15 cellular contexts compared by ENCODE assay signal in genomic region chr12:101038289-101038871, GRCh38.
A peak's percentile ranks its signal among the peaks of the same experiment; 100 is the strongest.
DNase-seq lines count a peak whose midpoint lies in the region; ATAC-seq and TF ChIP-seq lines count a peak whose summit lies in the region.
"Had no signal": no experiment of that assay in that cellular context is flagged by ENCODE, and none has a peak within 500 bp of the region (broad histone marks: within the 10 kb centered on the region; RNA-seq: fewer than 3 reads in every experiment).

No MANE protein-coding gene starts in this region.

- no peak overlapping the region for H3K4me3 ChIP-seq in ovary
- H3K4me3 ChIP-seq: left ventricle myocardium inferior, SJCRH30 had no signal

- H3K36me3 ChIP-seq in ovary, result no peaks in the 10 kb centered on the region
- H3K36me3 ChIP-seq: left ventricle myocardium inferior, SJCRH30, WERI-Rb-1 had no signal

- H3K27ac ChIP-seq in foreskin keratinocyte, result no peak overlapping the region
- no peak overlapping the region for H3K27ac ChIP-seq in ovary
- H3K27ac ChIP-seq in caudate nucleus (ENCODE audit: low read depth, low read length), result no peak overlapping the region
- H3K27ac ChIP-seq: left ventricle myocardium inferior, SJCRH30, WERI-Rb-1 had no signal

- TF ChIP-seq POLR2A in ovary (IDR thresholded peaks at IDR 0.05), result no peak

- H3K27me3 ChIP-seq in foreskin keratinocyte, result no peaks in the 10 kb centered on the region
- no peaks in the 10 kb centered on the region for H3K27me3 ChIP-seq in ovary
- H3K27me3 ChIP-seq: SJCRH30 had no signal

- no peak for TF ChIP-seq CTCF in foreskin keratinocyte (conservative IDR thresholded peaks at IDR 0.05)
- TF ChIP-seq CTCF in ovary (IDR thresholded peaks at IDR 0.05), result no peak

- H3K4me1 ChIP-seq in foreskin keratinocyte (no peaks in the 10 kb centered on the region), ovary (ENCODE audit: insufficient read depth) (peaks cover 4% of the 10 kb centered on the region)
- H3K4me1 ChIP-seq: left ventricle myocardium inferior, SJCRH30 had no signal

- intact Hi-C loops in ovary (cut with DNase I), result no loop called here

- WGBS in ovary, 3 donors, result 59 to 66% (median 62%) methylated on average over 2 of the region's 2 CpGs

- peak; percentile 43 to 49 for ATAC-seq in activated CD4-positive, CD25-positive, alpha-beta regulatory T cell treated with anti-CD3 and anti-CD28 coated beads, Interleukin-2, amount 50 U/mL, for 24 hours
- ATAC-seq in GM21619 (IDR thresholded peaks at IDR 0.05; ENCODE audit: unreplicated experiment) (peak; percentile 75), HG03558 (IDR thresholded peaks at IDR 0.05; ENCODE audit: extremely low read depth, unreplicated experiment) (peak; percentile 43), foreskin keratinocyte (peak; percentile 27), HG03108 (IDR thresholded peaks at IDR 0.05; ENCODE audit: unreplicated experiment) (no peak)

- DNase-seq in activated CD4-positive, CD25-positive, alpha-beta regulatory T cell (lab: John Stamatoyannopoulos, UW), result no peak
- DNase-seq in foreskin keratinocyte (no peak), ovary (no peak), caudate nucleus (lab: John Stamatoyannopoulos, UW) (no peak)
- DNase-seq: left ventricle myocardium inferior, NCI-H1417, NCI-H82, SJCRH30, small intestine, trophoblast cell, WERI-Rb-1 had no signal

- H3K9me3 ChIP-seq in ovary, result no peaks in the 10 kb centered on the region
- H3K9me3 ChIP-seq: SJCRH30 had no signal

- TF ChIP-seq EP300 in ovary (IDR thresholded peaks at IDR 0.05), result no peak
